In genomic region chr10:79202188-79203013, GRCh38 we compare ENCODE assay signal across 8 cellular contexts.
A peak's percentile ranks its signal among the peaks of the same experiment; 100 is the strongest.
DNase-seq lines count a peak whose midpoint lies in the region; ATAC-seq and TF ChIP-seq lines count a peak whose summit lies in the region.

No MANE protein-coding gene starts in this region.

- DNase-seq in MCF 10A (ENCODE audit: unreplicated experiment) (peak; percentile 51), breast epithelium (ENCODE audit: low spot score in 2 of 2) (no peak), NOMO-1 treated with DMSO at 0.1 percent for 48 hours (lab: John Stamatoyannopoulos, UW; ENCODE audit: unreplicated experiment) (peak; percentile 36), kidney tubule cell (ENCODE audit: low spot score) (peak; percentile 38), suprapubic skin (ENCODE audit: low spot score in 2 of 2) (no peak), occipital lobe (lab: John Stamatoyannopoulos, UW) (no peak)
- DNase-seq in activated naive CD8-positive, alpha-beta T cell treated with anti-CD3 and anti-CD28 coated beads for 36 hours, result peak; percentile 46

- BruUV-seq in MCF 10A (replicated peaks; lab: Mats Ljungman, UMichigan), result no TSS peak

- H3K9me3 ChIP-seq in breast epithelium, result no peaks in the 10 kb centered on the region
- no peaks in the 10 kb centered on the region for H3K9me3 ChIP-seq in suprapubic skin

- TF ChIP-seq CTCF in MCF 10A (IDR thresholded peaks at IDR 0.05; ENCODE audit: unreplicated experiment) (peak; percentile 29), breast epithelium (IDR thresholded peaks at IDR 0.05) (peak in 1 of 3 donors; percentile 23), suprapubic skin (IDR thresholded peaks at IDR 0.05) (no peak)

- no peaks in the 10 kb centered on the region for H3K9me3 Mint-ChIP-seq in MCF 10A (ENCODE audit: unreplicated experiment)
- H3K9me3 Mint-ChIP-seq in activated naive CD8-positive, alpha-beta T cell treated with anti-CD3 and anti-CD28 coated beads for 36 hours, result no peaks in the 10 kb centered on the region

- H3K4me1 Mint-ChIP-seq in MCF 10A (ENCODE audit: insufficient read depth, unreplicated experiment), result no peaks in the 10 kb centered on the region
- peaks cover 3% of the 10 kb centered on the region for H3K4me1 Mint-ChIP-seq in activated naive CD8-positive, alpha-beta T cell treated with anti-CD3 and anti-CD28 coated beads for 36 hours

- POLR2A ChIA-PET in MCF 10A (lab: Yijun Ruan, JAX), result interaction anchor here (0.5 kb wide), 1 partner anchor 28 kb away, joined by 3 read pairs; no protein-coding TSS in a partner anchor

- peaks cover 24% of the 10 kb centered on the region for H3K36me3 Mint-ChIP-seq in MCF 10A (ENCODE audit: insufficient read depth, unreplicated experiment)
- peaks cover 4% of the 10 kb centered on the region for H3K36me3 Mint-ChIP-seq in activated naive CD8-positive, alpha-beta T cell treated with anti-CD3 and anti-CD28 coated beads for 36 hours

- no peaks in the 10 kb centered on the region for H3K27me3 Mint-ChIP-seq in MCF 10A (ENCODE audit: insufficient read depth, unreplicated experiment)
- H3K27me3 Mint-ChIP-seq in activated naive CD8-positive, alpha-beta T cell treated with anti-CD3 and anti-CD28 coated beads for 36 hours, result no peaks in the 10 kb centered on the region

- no peak for TF ChIP-seq POLR2A in breast epithelium (IDR thresholded peaks at IDR 0.05)
- no peak for TF ChIP-seq POLR2A in suprapubic skin (IDR thresholded peaks at IDR 0.05)

- ATAC-seq in GM18870 (IDR thresholded peaks at IDR 0.05; ENCODE audit: unreplicated experiment), result no peak

- intact Hi-C loops in MCF 10A (cut with micrococcal nuclease) (no loop called here), breast epithelium (cut with DNase I; ENCODE audit: low total_unique reads) (loop anchor here (10.0 kb wide), 1 partner anchor 1148 kb away; no protein-coding TSS in a partner anchor)

- no peaks in the 10 kb centered on the region for H3K4me1 ChIP-seq in breast epithelium
- peaks cover 16% of the 10 kb centered on the region for H3K4me1 ChIP-seq in suprapubic skin

- H3K4me3 Mint-ChIP-seq in MCF 10A (ENCODE audit: unreplicated experiment), result no peak overlapping the region
- H3K4me3 Mint-ChIP-seq in activated naive CD8-positive, alpha-beta T cell treated with anti-CD3 and anti-CD28 coated beads for 36 hours, result no peak overlapping the region

- H3K27ac ChIP-seq in breast epithelium (no peak overlapping the region), suprapubic skin (peak overlapping the region; percentile 11)

- H3K36me3 ChIP-seq in breast epithelium, result no peaks in the 10 kb centered on the region
- peaks cover 52% of the 10 kb centered on the region for H3K36me3 ChIP-seq in suprapubic skin

- CTCF ChIA-PET in MCF 10A (lab: Yijun Ruan, JAX), result interaction anchor here (0.5 to 2.4 kb wide), 10 partner anchors 7 to 1173 kb away, joined by 3 to 14 read pairs (median 3); partner anchors contain the start of gene POLR3A

- 76% methylated on average over 9 of the region's 9 CpGs for WGBS in suprapubic skin

- no peak overlapping the region for H3K4me3 ChIP-seq in breast epithelium
- no peak overlapping the region for H3K4me3 ChIP-seq in suprapubic skin

- TF ChIP-seq EP300 in suprapubic skin (IDR thresholded peaks at IDR 0.05), result no peak

- no peak overlapping the region for H3K27ac Mint-ChIP-seq in MCF 10A (ENCODE audit: low read depth, unreplicated experiment)
- no peak overlapping the region for H3K27ac Mint-ChIP-seq in activated naive CD8-positive, alpha-beta T cell treated with anti-CD3 and anti-CD28 coated beads for 36 hours

- H3K27me3 ChIP-seq in breast epithelium (no peaks in the 10 kb centered on the region), suprapubic skin (no peaks in the 10 kb centered on the region)

Comparison
In these comparisons a context has a peak if more than half of its experiments do, and no peak if none do; other contexts are left out.
1. DNase-seq: peak in MCF 10A (single experiment), NOMO-1 treated with DMSO at 0.1 percent for 48 hours (single experiment), activated naive CD8-positive, alpha-beta T cell treated with anti-CD3 and anti-CD28 coated beads for 36 hours (single experiment) and kidney tubule cell (single experiment); none in breast epithelium (0 of 2), suprapubic skin (0 of 2) and occipital lobe (single experiment).